22 cellular contexts compared by ENCODE assay signal in genomic region chr6:151891524-151891923, GRCh38.
DNase-seq lines count a peak whose midpoint lies in the region; ATAC-seq, FAIRE-seq and TF ChIP-seq lines count a peak whose summit lies in the region.
"Had no signal": no experiment of that assay in that cellular context is flagged by ENCODE, and none has a peak within 500 bp of the region (broad histone marks: within the 10 kb centered on the region; RNA-seq: fewer than 3 reads in every experiment).

No MANE protein-coding gene starts in this region.

- 33 to 52% (median 34%) methylated on average over 3 of the region's 3 CpGs for WGBS in psoas muscle, 3 donors

- H3K27ac ChIP-seq in RWPE2 (ENCODE audit: poor library complexity, severe bottlenecking) (peak overlapping the region; percentile 14), endothelial cell of umbilical vein (ENCODE audit: insufficient read depth, low read depth, low read length) (peak overlapping the region; percentile 60), psoas muscle (no peak overlapping the region), ascending aorta (no peak overlapping the region)
- H3K27ac ChIP-seq: A549; BLaER1 treated with 17β-estradiol and CSF1 and Interleukin-3, amounts not matched to agents 10 nM and 100 nM had no signal

- no peak for TF ChIP-seq CTCF in RWPE2 (IDR thresholded peaks at IDR 0.05; ENCODE audit: poor library complexity, severe bottlenecking)
- TF ChIP-seq CTCF in endothelial cell of umbilical vein (IDR thresholded peaks at IDR 0.05; ENCODE audit: extremely low read depth in 1 of 2, insufficient read depth in 1 of 2, low read depth in 1 of 2, low read length in 2 of 2): no peak
- no peak for TF ChIP-seq CTCF in psoas muscle (IDR thresholded peaks at IDR 0.05)
- TF ChIP-seq CTCF in ascending aorta (IDR thresholded peaks at IDR 0.05): no peak

- dilution Hi-C loops in endothelial cell of umbilical vein (cut with MboI; ENCODE audit: extremely low pct_ligation_motif_present, low sequenced_read_pairs): no loop called here

- peak overlapping the region; percentile 61 for H3K9ac ChIP-seq in endothelial cell of umbilical vein (replicated peaks; ENCODE audit: extremely low read depth, insufficient read depth, low read length)
- H3K9ac ChIP-seq: BLaER1 treated with 17β-estradiol and CSF1 and Interleukin-3, amounts not matched to agents 10 nM and 100 nM had no signal

- peak overlapping the region; percentile 26 for H2AFZ ChIP-seq in endothelial cell of umbilical vein (ENCODE audit: low read depth, low read length)
- H2AFZ ChIP-seq: GM23338 had no signal

- H3K9me1 ChIP-seq in endothelial cell of umbilical vein (replicated peaks; ENCODE audit: control insufficient read depth, extremely low read depth, insufficient read depth, low read length): no peaks in the 10 kb centered on the region

- DNase-seq in RWPE2 (ENCODE audit: low spot score) (no peak), endothelial cell of umbilical vein (ENCODE audit: low read depth, low spot score) (peak; percentile 96), psoas muscle (no peak), H7 (no peak), C1 segment of cervical spinal cord (lab: John Stamatoyannopoulos, UW) (no peak), ascending aorta (ENCODE audit: low spot score in 2 of 2) (no peak)
- DNase-seq: 8988T; ACHN; AML-193; BE2C; CD4-positive, alpha-beta memory T cell; DMS 273 treated with DMSO at 0.1 percent for 48 hours; DMS79; EL; GDM1; HFFc6 had no signal

- peak; percentile 90 for FAIRE-seq in endothelial cell of umbilical vein (lab: Jason Lieb, UNC)
- FAIRE-seq: A549, D721Med, GM12878 had no signal

- BruUV-seq in endothelial cell of umbilical vein (replicated peaks; lab: Mats Ljungman, UMichigan): no TSS peak

- H3K36me3 ChIP-seq in RWPE2 (ENCODE audit: low read depth) (no peaks in the 10 kb centered on the region; the same call in 1 of the 2 replicates), endothelial cell of umbilical vein (ENCODE audit: control insufficient read depth in 2 of 2, extremely low read depth in 1 of 2, insufficient read depth in 2 of 2, low read length in 2 of 2) (no peaks in the 10 kb centered on the region), psoas muscle (ENCODE audit: insufficient read depth in 1 of 2, low read depth in 1 of 2) (no peaks in the 10 kb centered on the region), H7 (replicated peaks; ENCODE audit: control insufficient read depth, insufficient read depth, low read length) (no peaks in the 10 kb centered on the region), ascending aorta (no peaks in the 10 kb centered on the region)
- H3K36me3 ChIP-seq: BE2C; BLaER1 treated with 17β-estradiol and CSF1 and Interleukin-3, amounts not matched to agents 10 nM and 100 nM; HAP-1 had no signal

- ATAC-seq in RWPE2 (ENCODE audit: low read depth) (0 out of 3 replicates have a peak, but pooled peaks have one; percentile 31), psoas muscle (no peak)
- ATAC-seq: A549, GM12878, GM23338 had no signal

- intact Hi-C loops in endothelial cell of umbilical vein (cut with micrococcal nuclease): loop anchor here (1.0 to 2.0 kb wide), 3 partner anchors 83 to 209 kb away; no protein-coding TSS in a partner anchor
- intact Hi-C loops in psoas muscle (cut with DNase I): no loop called here
- intact Hi-C loops in ascending aorta (cut with DNase I): no loop called here

- H3K9me3 ChIP-seq in RWPE2 (ENCODE audit: severe bottlenecking) (no peaks in the 10 kb centered on the region), endothelial cell of umbilical vein (replicated peaks; ENCODE audit: control insufficient read depth, insufficient read depth, low read length) (no peaks in the 10 kb centered on the region), psoas muscle (no peaks in the 10 kb centered on the region), ascending aorta (peaks cover 0 to 4% of the 10 kb centered on the region in 2 donors)
- H3K9me3 ChIP-seq: A549, BE2C, HAP-1 had no signal

- H3K79me2 ChIP-seq in endothelial cell of umbilical vein (ENCODE audit: control insufficient read depth, insufficient read depth, low read length): no peaks in the 10 kb centered on the region

- peak overlapping the region; percentile 75 for H3K4me2 ChIP-seq in endothelial cell of umbilical vein (ENCODE audit: insufficient read depth, low read length)
- H3K4me2 ChIP-seq: A549; BLaER1 treated with 17β-estradiol and CSF1 and Interleukin-3, amounts not matched to agents 10 nM and 100 nM; GM23338 had no signal

- H3K4me1 ChIP-seq in RWPE2 (ENCODE audit: insufficient read depth, poor library complexity, severe bottlenecking) (peaks cover 3% of the 10 kb centered on the region), endothelial cell of umbilical vein (ENCODE audit: control insufficient read depth, extremely low read depth, insufficient read depth, low read length) (peaks cover 19% of the 10 kb centered on the region), psoas muscle (no peaks in the 10 kb centered on the region), ascending aorta (no peaks in the 10 kb centered on the region)
- H3K4me1 ChIP-seq: A549; BE2C; BLaER1 treated with 17β-estradiol and CSF1 and Interleukin-3, amounts not matched to agents 10 nM and 100 nM; HAP-1 had no signal

- no peaks in the 10 kb centered on the region for H3K27me3 ChIP-seq in RWPE2 (ENCODE audit: insufficient read depth, poor library complexity, severe bottlenecking)
- H3K27me3 ChIP-seq in endothelial cell of umbilical vein (ENCODE audit: control insufficient read depth in 2 of 2, insufficient read depth in 2 of 2, low read length in 2 of 2): no peaks in the 10 kb centered on the region
- no peaks in the 10 kb centered on the region for H3K27me3 ChIP-seq in psoas muscle (ENCODE audit: insufficient read depth in 3 of 3, low read length in 2 of 3)
- no peaks in the 10 kb centered on the region for H3K27me3 ChIP-seq in H7 (ENCODE audit: control insufficient read depth, insufficient read depth, low read length)
- H3K27me3 ChIP-seq in ascending aorta: no peaks in the 10 kb centered on the region
- H3K27me3 ChIP-seq: BE2C; BLaER1 treated with 17β-estradiol and CSF1 and Interleukin-3, amounts not matched to agents 10 nM and 100 nM had no signal

- no peaks in the 10 kb centered on the region for H4K20me1 ChIP-seq in endothelial cell of umbilical vein (replicated peaks; ENCODE audit: control insufficient read depth, extremely low read depth, insufficient read depth, low read length)
- H4K20me1 ChIP-seq: BLaER1 treated with 17β-estradiol and CSF1 and Interleukin-3, amounts not matched to agents 10 nM and 100 nM had no signal

- POLR2A ChIA-PET in endothelial cell of umbilical vein (lab: Charles Lee): no interaction called here

- no peak for TF ChIP-seq POLR2A in endothelial cell of umbilical vein (IDR thresholded peaks at IDR 0.05; ENCODE audit: low read depth, low read length)

- H3K4me3 ChIP-seq in RWPE2 (ENCODE audit: severe bottlenecking) (no peak overlapping the region), endothelial cell of umbilical vein (replicated peaks in 1 of 3; ENCODE audit: insufficient read depth in 1 of 3, low read depth in 1 of 3, low read length in 3 of 3) (peak overlapping the region in 1 of 3 experiments; percentile 23), psoas muscle (peak overlapping the region; percentile 22), H7 (ENCODE audit: insufficient read depth, low read depth, low read length) (no peak overlapping the region), ascending aorta (no peak overlapping the region)
- H3K4me3 ChIP-seq: A549; BLaER1 treated with 17β-estradiol and CSF1 and Interleukin-3, amounts not matched to agents 10 nM and 100 nM; GM12878; GM23338; HAP-1 had no signal

- CTCF ChIA-PET in endothelial cell of umbilical vein (lab: Charles Lee): interaction anchor here (0.6 to 2.8 kb wide), 5 partner anchors 9 to 233 kb away, joined by 3 to 10 read pairs (median 3); no protein-coding TSS in a partner anchor

TF ChIP-seq in endothelial cell of umbilical vein, 7 proteins besides CTCF, POLR2A, EP300 and RAD21:
- TF ChIP-seq MYC (IDR thresholded peaks at IDR 0.05; ENCODE audit: low read depth, low read length) (no peak), EZH2 (IDR thresholded peaks at IDR 0.05; ENCODE audit: borderline replicate concordance, low read depth, low read length, severe bottlenecking) (no peak), POLR2AphosphoS5 (IDR thresholded peaks at IDR 0.05; ENCODE audit: insufficient read depth, low read depth, low read length) (peak; percentile 59), GATA2 (IDR thresholded peaks at IDR 0.05; ENCODE audit: insufficient read depth, insufficient read length, low read depth, low read length) (peak; percentile 73), FOS (IDR thresholded peaks at IDR 0.05; ENCODE audit: borderline replicate concordance, insufficient read depth, low read length) (peak; percentile 55), MAX (IDR thresholded peaks at IDR 0.05; ENCODE audit: insufficient read depth, insufficient read length) (no peak), JUN (IDR thresholded peaks at IDR 0.05; ENCODE audit: borderline replicate concordance, insufficient read depth, insufficient read length, low read depth) (peak; percentile 61)

Comparison
In these comparisons a context has a peak if more than half of its experiments do, and no peak if none do; other contexts are left out.
1. H3K27ac ChIP-seq: peak in RWPE2 (single experiment) and endothelial cell of umbilical vein (single experiment); none in psoas muscle (single experiment) and ascending aorta (0 of 2).